In genomic region chr7:90850516-90850915, GRCh38 we compare ENCODE assay signal across 18 cellular contexts.
DNase-seq lines count a peak whose midpoint lies in the region; ATAC-seq and TF ChIP-seq lines count a peak whose summit lies in the region.
"Had no signal": no experiment of that assay in that cellular context is flagged by ENCODE, and none has a peak within 500 bp of the region (broad histone marks: within the 10 kb centered on the region; RNA-seq: fewer than 3 reads in every experiment).

No MANE protein-coding gene starts in this region.

- no peaks in the 10 kb centered on the region for H3K4me1 Mint-ChIP-seq in activated T-cell treated with anti-CD3 and anti-CD28 coated beads, Interleukin-2, amount 50 U/mL, for 24 hours (ENCODE audit: low read depth)
- H3K4me1 Mint-ChIP-seq in CD4-positive, alpha-beta memory T cell = no peaks in the 10 kb centered on the region
- no peaks in the 10 kb centered on the region for H3K4me1 Mint-ChIP-seq in activated CD8-positive, alpha-beta T cell treated with anti-CD3 and anti-CD28 coated beads for 36 hours (ENCODE audit: low read depth)

- no peak for TF ChIP-seq CTCF in activated CD8-positive, alpha-beta T cell treated with anti-CD3 and anti-CD28 coated beads for 36 hours (IDR thresholded peaks at IDR 0.05)

- H3K18ac ChIP-seq in mesendoderm (ENCODE audit: low read length) = no peak overlapping the region

- H3K9me3 ChIP-seq in CD4-positive, alpha-beta memory T cell (ENCODE audit: control insufficient read depth in 1 of 2, low read length in 2 of 2) = no peaks in the 10 kb centered on the region
- H3K9me3 ChIP-seq: A549; BLaER1 treated with 17β-estradiol and CSF1 and Interleukin-3, amounts not matched to agents 10 nM and 100 nM; MG63; SJSA1 had no signal

- H3K36me3 ChIP-seq in mesendoderm (ENCODE audit: control insufficient read depth, insufficient read depth, low read length) = no peaks in the 10 kb centered on the region
- no peaks in the 10 kb centered on the region for H3K36me3 ChIP-seq in CD4-positive, alpha-beta memory T cell (ENCODE audit: insufficient read depth, low read length)
- H3K36me3 ChIP-seq: MG63, SJSA1 had no signal

- H3K79me2 ChIP-seq in mesendoderm (ENCODE audit: control insufficient read depth, insufficient read depth, low read length) = no peaks in the 10 kb centered on the region

- H3K27ac ChIP-seq in mesendoderm (ENCODE audit: low read depth, low read length) = no peak overlapping the region
- no peak overlapping the region for H3K27ac ChIP-seq in CD4-positive, alpha-beta memory T cell (ENCODE audit: low read depth, low read length)
- H3K27ac ChIP-seq: A549; BLaER1 treated with 17β-estradiol and CSF1 and Interleukin-3, amounts not matched to agents 10 nM and 100 nM; KMS-11; PC-9; SJSA1 had no signal

- no peak overlapping the region for H3K23ac ChIP-seq in mesendoderm (ENCODE audit: low read length)

- intact Hi-C loops in CD4-positive, alpha-beta memory T cell (cut with micrococcal nuclease) = no loop called here
- intact Hi-C loops in activated CD8-positive, alpha-beta T cell treated with anti-CD3 and anti-CD28 coated beads for 36 hours (cut with micrococcal nuclease) = no loop called here

- no peak overlapping the region for H2AK5ac ChIP-seq in mesendoderm (ENCODE audit: low read length)

- no peak overlapping the region for H2BK5ac ChIP-seq in mesendoderm (ENCODE audit: low read length)

- H3K4me2 ChIP-seq in mesendoderm (ENCODE audit: low read length) = no peak overlapping the region
- H3K4me2 ChIP-seq: A549; BLaER1 treated with 17β-estradiol and CSF1 and Interleukin-3, amounts not matched to agents 10 nM and 100 nM; PC-9 had no signal

- no peak overlapping the region for H4K8ac ChIP-seq in mesendoderm (ENCODE audit: low read depth, low read length)

- H3K36me3 Mint-ChIP-seq in activated T-cell treated with anti-CD3 and anti-CD28 coated beads, Interleukin-2, amount 50 U/mL, for 24 hours (ENCODE audit: low read depth) = no peaks in the 10 kb centered on the region
- H3K36me3 Mint-ChIP-seq in CD4-positive, alpha-beta memory T cell = no peaks in the 10 kb centered on the region
- no peaks in the 10 kb centered on the region for H3K36me3 Mint-ChIP-seq in activated CD8-positive, alpha-beta T cell treated with anti-CD3 and anti-CD28 coated beads for 36 hours (ENCODE audit: low read depth)

- no CpG with 5 or more reads among the region's 2 CpGs for WGBS in mesendoderm (ENCODE audit: extremely low coverage, insufficient coverage, low lambda C conversion rate)

- DNase-seq in DMS 273 (lab: John Stamatoyannopoulos, UW; ENCODE audit: unreplicated experiment) = peak; percentile 77
- peak; percentile 55 for DNase-seq in NCI-H146 treated with DMSO at 0.1 percent for 48 hours (lab: John Stamatoyannopoulos, UW; ENCODE audit: unreplicated experiment)
- DNase-seq in NCI-H82 treated with DMSO at 0.1 percent for 48 hours (lab: John Stamatoyannopoulos, UW; ENCODE audit: unreplicated experiment) = peak; percentile 99
- peak; percentile 93 for DNase-seq in mesendoderm
- no peak for DNase-seq in activated T-cell treated with anti-CD3 and anti-CD28 coated beads, Interleukin-2, amount 50 U/mL, for 24 hours
- no peak for DNase-seq in CD4-positive, alpha-beta memory T cell
- DNase-seq in activated CD8-positive, alpha-beta T cell treated with anti-CD3 and anti-CD28 coated beads for 36 hours = no peak
- DNase-seq: MG63, NCI-H1105 treated with DMSO at 0.1 percent for 48 hours, NCI-H1930, NCI-H526 treated with DMSO at 0.1 percent for 48 hours, PC-9 had no signal

- H4K5ac ChIP-seq in mesendoderm (ENCODE audit: low read length) = no peak overlapping the region

- H3K27ac Mint-ChIP-seq in activated T-cell treated with anti-CD3 and anti-CD28 coated beads, Interleukin-2, amount 50 U/mL, for 24 hours = no peak overlapping the region
- no peak overlapping the region for H3K27ac Mint-ChIP-seq in CD4-positive, alpha-beta memory T cell
- no peak overlapping the region for H3K27ac Mint-ChIP-seq in activated CD8-positive, alpha-beta T cell treated with anti-CD3 and anti-CD28 coated beads for 36 hours

- no peaks in the 10 kb centered on the region for H3K9me3 Mint-ChIP-seq in activated T-cell treated with anti-CD3 and anti-CD28 coated beads, Interleukin-2, amount 50 U/mL, for 24 hours
- H3K9me3 Mint-ChIP-seq in CD4-positive, alpha-beta memory T cell = peaks cover 0 to 6% (median 0%) of the 10 kb centered on the region in 8 donors
- H3K9me3 Mint-ChIP-seq in activated CD8-positive, alpha-beta T cell treated with anti-CD3 and anti-CD28 coated beads for 36 hours = no peaks in the 10 kb centered on the region

- H3K79me1 ChIP-seq in mesendoderm (ENCODE audit: low read length) = peaks cover 2% of the 10 kb centered on the region

- H3K4me3 Mint-ChIP-seq in activated T-cell treated with anti-CD3 and anti-CD28 coated beads, Interleukin-2, amount 50 U/mL, for 24 hours = no peak overlapping the region
- H3K4me3 Mint-ChIP-seq in CD4-positive, alpha-beta memory T cell = no peak overlapping the region
- no peak overlapping the region for H3K4me3 Mint-ChIP-seq in activated CD8-positive, alpha-beta T cell treated with anti-CD3 and anti-CD28 coated beads for 36 hours

- H3K9ac ChIP-seq in mesendoderm (ENCODE audit: low read length) = no peak overlapping the region
- H3K9ac ChIP-seq: BLaER1 treated with 17β-estradiol and CSF1 and Interleukin-3, amounts not matched to agents 10 nM and 100 nM; KMS-11 had no signal

- no peak overlapping the region for H3K4me3 ChIP-seq in mesendoderm (ENCODE audit: low read length)
- no peak overlapping the region for H3K4me3 ChIP-seq in CD4-positive, alpha-beta memory T cell (ENCODE audit: low read length in 2 of 2)
- H3K4me3 ChIP-seq: A549; BLaER1 treated with 17β-estradiol and CSF1 and Interleukin-3, amounts not matched to agents 10 nM and 100 nM; MG63; PC-9; SJSA1 had no signal

- POLR2A ChIA-PET in CD4-positive, alpha-beta memory T cell (lab: Charles Lee; ENCODE audit: partially characterized antibody) = no interaction called here
- POLR2A ChIA-PET in activated CD8-positive, alpha-beta T cell treated with anti-CD3 and anti-CD28 coated beads for 36 hours (lab: Charles Lee) = no interaction called here

- no peak overlapping the region for H2BK120ac ChIP-seq in mesendoderm (ENCODE audit: low read depth, low read length)

- H3K27me3 ChIP-seq in mesendoderm (ENCODE audit: insufficient read depth, low read length, poor library complexity) = no peaks in the 10 kb centered on the region
- no peaks in the 10 kb centered on the region for H3K27me3 ChIP-seq in CD4-positive, alpha-beta memory T cell (ENCODE audit: insufficient read depth, low read length)
- H3K27me3 ChIP-seq: BLaER1 treated with 17β-estradiol and CSF1 and Interleukin-3, amounts not matched to agents 10 nM and 100 nM; MG63; SJSA1 had no signal

- no peak overlapping the region for H3K4ac ChIP-seq in mesendoderm (ENCODE audit: low read depth, low read length)

- CTCF ChIA-PET in CD4-positive, alpha-beta memory T cell (lab: Charles Lee; ENCODE audit: partially characterized antibody) = no interaction called here
- CTCF ChIA-PET in activated CD8-positive, alpha-beta T cell treated with anti-CD3 and anti-CD28 coated beads for 36 hours (lab: Charles Lee) = no interaction called here

- no peak overlapping the region for H3K56ac ChIP-seq in mesendoderm (ENCODE audit: low read length)

- H3K27me3 Mint-ChIP-seq in activated T-cell treated with anti-CD3 and anti-CD28 coated beads, Interleukin-2, amount 50 U/mL, for 24 hours = no peaks in the 10 kb centered on the region
- no peaks in the 10 kb centered on the region for H3K27me3 Mint-ChIP-seq in CD4-positive, alpha-beta memory T cell
- no peaks in the 10 kb centered on the region for H3K27me3 Mint-ChIP-seq in activated CD8-positive, alpha-beta T cell treated with anti-CD3 and anti-CD28 coated beads for 36 hours

- H3K4me1 ChIP-seq in mesendoderm (ENCODE audit: control insufficient read depth, low read depth, low read length) = no peaks in the 10 kb centered on the region
- H3K4me1 ChIP-seq in CD4-positive, alpha-beta memory T cell (ENCODE audit: insufficient read depth, low read length) = no peaks in the 10 kb centered on the region
- H3K4me1 ChIP-seq: A549, SJSA1 had no signal

- ATAC-seq in HG02973 (IDR thresholded peaks at IDR 0.05; ENCODE audit: unreplicated experiment) = no peak
- no peak for ATAC-seq in activated CD8-positive, alpha-beta T cell treated with anti-CD3 and anti-CD28 coated beads for 36 hours
- ATAC-seq: A549, HepG2 had no signal

- no peak overlapping the region for H2BK15ac ChIP-seq in mesendoderm (replicated peaks; ENCODE audit: low read depth)

Comparison
In these comparisons a context has a peak if more than half of its experiments do, and no peak if none do; other contexts are left out.
1. DNase-seq: peak in DMS 273 (single experiment), NCI-H146 treated with DMSO at 0.1 percent for 48 hours (single experiment), NCI-H82 treated with DMSO at 0.1 percent for 48 hours (single experiment) and mesendoderm (single experiment); none in activated T-cell treated with anti-CD3 and anti-CD28 coated beads, Interleukin-2, amount 50 U/mL, for 24 hours (single experiment), CD4-positive, alpha-beta memory T cell (0 of 5) and activated CD8-positive, alpha-beta T cell treated with anti-CD3 and anti-CD28 coated beads for 36 hours (single experiment).